ENCODE assay signal across 13 cellular contexts in genomic region chr4:48331577-48332340, GRCh38. TPM values are rescaled to one million over a fixed set of nuclear protein-coding genes. Genes with fewer than 3 reads are reported as not detected.
DNase-seq lines count a peak whose midpoint lies in the region; ATAC-seq and TF ChIP-seq lines count a peak whose summit lies in the region.
"Had no signal": no experiment of that assay in that cellular context is flagged by ENCODE, and none has a peak within 500 bp of the region (broad histone marks: within the 10 kb centered on the region; RNA-seq: fewer than 3 reads in every experiment).

No MANE protein-coding gene starts in this region.

- TF ChIP-seq CTCF in PC-3 (conservative IDR thresholded peaks at IDR 0.05; ENCODE audit: low read depth, low read length): no peak
- no peak for TF ChIP-seq CTCF in fibroblast of lung (conservative IDR thresholded peaks at IDR 0.05 in 1 of 2, IDR thresholded peaks at IDR 0.05 in 1 of 2; ENCODE audit: low read depth in 1 of 2, low read length in 2 of 2)
- TF ChIP-seq CTCF in osteocyte (IDR thresholded peaks at IDR 0.05): no peak
- TF ChIP-seq CTCF in glutamatergic neuron (IDR thresholded peaks at IDR 0.05; ENCODE audit: partially characterized antibody, unreplicated experiment): no peak

- H3K4me1 Mint-ChIP-seq in osteocyte (ENCODE audit: unreplicated experiment): peaks cover 30% of the 10 kb centered on the region
- H3K4me1 Mint-ChIP-seq in glutamatergic neuron (ENCODE audit: low read depth, unreplicated experiment): no peaks in the 10 kb centered on the region

- no TSS peak for BruUV-seq in PC-3 (replicated peaks; lab: Mats Ljungman, UMichigan)

- intact Hi-C loops in PC-3 (cut with micrococcal nuclease): no loop called here

- H3F3A ChIP-seq in PC-3 (ENCODE audit: low read length, unreplicated experiment): no peaks in the 10 kb centered on the region

- no peak overlapping the region for H3K9ac ChIP-seq in PC-3 (ENCODE audit: low read length)
- H3K9ac ChIP-seq in fibroblast of lung (ENCODE audit: insufficient read depth, low read length): no peak overlapping the region

- POLR2A ChIA-PET in PC-3 (lab: Charles Lee; ENCODE audit: unreplicated experiment): no interaction called here

- H3K27ac ChIP-seq in PC-3 (ENCODE audit: low read length) (peak overlapping the region; percentile 85), fibroblast of lung (ENCODE audit: insufficient read depth, low read length) (peak overlapping the region; percentile 66)
- H3K27ac ChIP-seq: adrenal gland had no signal

- no peaks in the 10 kb centered on the region for H3K79me2 ChIP-seq in PC-3 (ENCODE audit: low read length)
- no peaks in the 10 kb centered on the region for H3K79me2 ChIP-seq in fibroblast of lung (ENCODE audit: control insufficient read depth, insufficient read depth, low read length)

- H3K4me3 Mint-ChIP-seq in osteocyte (ENCODE audit: unreplicated experiment) (no peak overlapping the region), glutamatergic neuron (ENCODE audit: unreplicated experiment) (no peak overlapping the region)

- H3K27me3 Mint-ChIP-seq in osteocyte (ENCODE audit: unreplicated experiment): no peaks in the 10 kb centered on the region
- H3K27me3 Mint-ChIP-seq in glutamatergic neuron (ENCODE audit: unreplicated experiment): peaks cover 3% of the 10 kb centered on the region

- H4K20me1 ChIP-seq in PC-3 (ENCODE audit: low read length) (no peaks in the 10 kb centered on the region), fibroblast of lung (ENCODE audit: control insufficient read depth, extremely low read depth, insufficient read depth, low read length) (no peaks in the 10 kb centered on the region)

- peaks cover 62% of the 10 kb centered on the region for H3K4me1 ChIP-seq in PC-3 (ENCODE audit: insufficient read depth, low read length)
- H3K4me1 ChIP-seq in fibroblast of lung (ENCODE audit: control insufficient read depth, extremely low read depth, insufficient read depth, low read length): peaks cover 20% of the 10 kb centered on the region
- H3K4me1 ChIP-seq: adrenal gland had no signal

- H3K4me3 ChIP-seq in PC-3 (ENCODE audit: low read length) (no peak overlapping the region), fibroblast of lung (replicated peaks in 1 of 4; ENCODE audit: control extremely low read depth in 1 of 4, insufficient read depth in 1 of 4, low read depth in 3 of 4, low read length in 4 of 4) (no peak overlapping the region)
- H3K4me3 ChIP-seq: adrenal gland had no signal

- DNase-seq in CD1c-positive myeloid dendritic cell (ENCODE audit: extremely low spot score) (peak; percentile 50), PC-3 (peak; percentile 69), fibroblast of lung (ENCODE audit: low read depth in 2 of 2) (peak; percentile 79 to 93), osteocyte (ENCODE audit: extremely low spot score, unreplicated experiment) (no peak), glutamatergic neuron (no peak), NCI-H446 (lab: John Stamatoyannopoulos, UW) (no peak)
- DNase-seq: activated CD4-positive, alpha-beta T cell treated with anti-CD3 and anti-CD28 coated beads, Interleukin-2, amount 50 U/mL, for 4 hours; adrenal gland; NCI-H1092 treated with DMSO at 0.1 percent for 48 hours; NCI-H69; substantia nigra had no signal

- no peaks in the 10 kb centered on the region for H3K9me3 ChIP-seq in PC-3 (ENCODE audit: low read length)
- H3K9me3 ChIP-seq in fibroblast of lung (ENCODE audit: control insufficient read depth, insufficient read depth, low read depth, low read length): no peaks in the 10 kb centered on the region
- H3K9me3 ChIP-seq: adrenal gland had no signal

- CTCF ChIA-PET in PC-3 (lab: Charles Lee): no interaction called here

- H3K9me3 Mint-ChIP-seq in osteocyte (ENCODE audit: unreplicated experiment) (no peaks in the 10 kb centered on the region), glutamatergic neuron (ENCODE audit: unreplicated experiment) (peaks cover 1% of the 10 kb centered on the region)

- H3K4me2 ChIP-seq in PC-3 (ENCODE audit: low read length): peak overlapping the region; percentile 11
- H3K4me2 ChIP-seq in fibroblast of lung (ENCODE audit: extremely low read depth, insufficient read depth, low read length): no peak overlapping the region

- H3K36me3 ChIP-seq in PC-3 (ENCODE audit: low read depth, low read length) (no peaks in the 10 kb centered on the region), fibroblast of lung (ENCODE audit: control insufficient read depth, insufficient read depth, low read length) (no peaks in the 10 kb centered on the region)
- H3K36me3 ChIP-seq: adrenal gland had no signal

- no peaks in the 10 kb centered on the region for H3K27me3 ChIP-seq in PC-3 (ENCODE audit: low read length)
- no peaks in the 10 kb centered on the region for H3K27me3 ChIP-seq in fibroblast of lung (ENCODE audit: control insufficient read depth, insufficient read depth, low read length)
- H3K27me3 ChIP-seq: adrenal gland had no signal

- H3K27ac Mint-ChIP-seq in osteocyte (ENCODE audit: unreplicated experiment) (peak overlapping the region; percentile 45), glutamatergic neuron (ENCODE audit: unreplicated experiment) (no peak overlapping the region)

- H2AFZ ChIP-seq in PC-3 (ENCODE audit: low read length) (peak overlapping the region; percentile 28; the same call in 1 of the 2 replicates), fibroblast of lung (ENCODE audit: low read length) (peak overlapping the region; percentile 15)

- peak; percentile 13; the same call in 1 of the 2 replicates for ATAC-seq in PC-3
- ATAC-seq in GM18498 (IDR thresholded peaks at IDR 0.05; ENCODE audit: unreplicated experiment): no peak
- ATAC-seq in HG03175 (IDR thresholded peaks at IDR 0.05; ENCODE audit: unreplicated experiment): no peak

- no peaks in the 10 kb centered on the region for H3K36me3 Mint-ChIP-seq in osteocyte (ENCODE audit: unreplicated experiment)
- H3K36me3 Mint-ChIP-seq in glutamatergic neuron (ENCODE audit: unreplicated experiment): no peaks in the 10 kb centered on the region

- H3K9me2 ChIP-seq in PC-3 (replicated peaks; ENCODE audit: low read length): no peaks in the 10 kb centered on the region

RNA-seq across cellular contexts. Expression of gene SLAIN2, which starts 9.6 kb away (rescaled TPM):
- total RNA-seq in PC-3 (2014; rRNA removed): 12.5 and 17.6 TPM in 2 replicates
- 29.8 and 34.2 TPM in 2 replicates for total RNA-seq in fibroblast of lung
- polyA plus RNA-seq in fibroblast of lung: 57.4 and 71.1 TPM in 2 replicates
- 45.6 and 50.1 TPM in 2 replicates for polyA plus RNA-seq in fibroblast of lung (2012)
- 29.6 and 35.0 TPM in 2 replicates for polyA minus RNA-seq in fibroblast of lung (ENCODE audit: low replicate concordance)
- 70.1 and 82.7 TPM in 2 replicates for total RNA-seq in osteocyte
- total RNA-seq in glutamatergic neuron (ENCODE audit: unreplicated experiment): 72.6 TPM

Comparison
In these comparisons a context has a peak if more than half of its experiments do, and no peak if none do; other contexts are left out.
1. DNase-seq: peak in CD1c-positive myeloid dendritic cell (single experiment), PC-3 (single experiment) and fibroblast of lung (2 of 2); none in osteocyte (single experiment), glutamatergic neuron (single experiment) and NCI-H446 (0 of 2).